In genomic region chr4:2771264-2771663, GRCh38 we compare ENCODE assay signal across 1 cellular context.
TF ChIP-seq lines count a peak whose summit lies in the region.

No MANE protein-coding gene starts in this region.

TF ChIP-seq in endothelial cell of umbilical vein, 7 proteins besides CTCF, POLR2A, EP300 and RAD21:
- no peak for TF ChIP-seq JUN (IDR thresholded peaks at IDR 0.05; ENCODE audit: borderline replicate concordance, insufficient read depth, insufficient read length, low read depth)
- TF ChIP-seq EZH2 (IDR thresholded peaks at IDR 0.05; ENCODE audit: borderline replicate concordance, low read depth, low read length, severe bottlenecking) = no peak
- TF ChIP-seq MYC (IDR thresholded peaks at IDR 0.05; ENCODE audit: low read depth, low read length) = no peak
- TF ChIP-seq POLR2AphosphoS5 (IDR thresholded peaks at IDR 0.05; ENCODE audit: insufficient read depth, low read depth, low read length) = no peak
- TF ChIP-seq FOS (IDR thresholded peaks at IDR 0.05; ENCODE audit: borderline replicate concordance, insufficient read depth, low read length) = no peak
